3 cellular contexts compared by ENCODE assay signal in the genomic region with DNA sequence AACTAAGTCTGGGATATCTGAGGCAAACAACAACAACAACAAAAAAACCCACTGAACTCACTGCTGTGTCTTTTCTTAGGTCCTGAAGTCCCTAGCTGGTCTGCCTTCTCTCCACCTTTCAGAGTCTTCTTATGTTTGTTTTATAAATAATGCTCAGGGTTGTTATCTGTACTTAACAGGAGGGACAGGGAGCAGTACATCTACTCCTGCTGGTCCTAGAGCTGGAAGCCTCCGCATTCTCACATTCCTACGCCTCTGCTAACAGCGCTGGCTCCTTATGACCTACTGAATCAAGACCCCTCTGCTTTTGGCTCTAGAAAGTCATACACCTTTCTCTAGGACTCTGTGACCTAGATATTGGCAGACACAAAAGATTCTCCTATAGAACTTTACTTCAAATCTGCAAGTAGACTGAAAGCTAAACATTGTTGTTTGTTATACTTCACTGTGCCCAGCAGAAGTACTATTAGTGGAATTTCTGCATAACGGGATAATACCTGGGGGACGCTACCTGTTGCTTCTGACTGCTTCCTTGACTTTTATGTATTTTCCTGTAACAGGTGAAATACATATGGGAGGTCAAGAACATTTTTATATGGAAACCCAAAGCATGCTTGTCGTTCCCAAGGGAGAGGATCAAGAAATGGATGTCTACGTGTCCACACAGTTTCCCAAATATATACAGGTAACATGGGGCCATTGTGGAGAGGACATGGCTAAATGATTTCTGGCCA.
A peak's percentile ranks its signal among the peaks of the same experiment; 100 is the strongest.
TF ChIP-seq lines count a peak whose summit lies in the region.

No MANE protein-coding gene starts in this region.

TF ChIP-seq in liver, 16 proteins besides CTCF, POLR2A, EP300 and RAD21:
- no peak for TF ChIP-seq TAF1 (conservative IDR thresholded peaks at IDR 0.05)
- no peak for TF ChIP-seq ZBTB33 (IDR thresholded peaks at IDR 0.05)
- TF ChIP-seq RXRA (IDR thresholded peaks at IDR 0.05): no peak
TF ChIP-seq in liver: peak in this region for 0.

TF ChIP-seq in HepG2, 621 proteins besides CTCF, POLR2A, EP300 and RAD21:
- TF ChIP-seq PRMT3 (CRISPR knock-in tag; IDR thresholded peaks at IDR 0.05; ENCODE audit: borderline replicate concordance, low read depth): no peak
- TF ChIP-seq, protein P1, sequence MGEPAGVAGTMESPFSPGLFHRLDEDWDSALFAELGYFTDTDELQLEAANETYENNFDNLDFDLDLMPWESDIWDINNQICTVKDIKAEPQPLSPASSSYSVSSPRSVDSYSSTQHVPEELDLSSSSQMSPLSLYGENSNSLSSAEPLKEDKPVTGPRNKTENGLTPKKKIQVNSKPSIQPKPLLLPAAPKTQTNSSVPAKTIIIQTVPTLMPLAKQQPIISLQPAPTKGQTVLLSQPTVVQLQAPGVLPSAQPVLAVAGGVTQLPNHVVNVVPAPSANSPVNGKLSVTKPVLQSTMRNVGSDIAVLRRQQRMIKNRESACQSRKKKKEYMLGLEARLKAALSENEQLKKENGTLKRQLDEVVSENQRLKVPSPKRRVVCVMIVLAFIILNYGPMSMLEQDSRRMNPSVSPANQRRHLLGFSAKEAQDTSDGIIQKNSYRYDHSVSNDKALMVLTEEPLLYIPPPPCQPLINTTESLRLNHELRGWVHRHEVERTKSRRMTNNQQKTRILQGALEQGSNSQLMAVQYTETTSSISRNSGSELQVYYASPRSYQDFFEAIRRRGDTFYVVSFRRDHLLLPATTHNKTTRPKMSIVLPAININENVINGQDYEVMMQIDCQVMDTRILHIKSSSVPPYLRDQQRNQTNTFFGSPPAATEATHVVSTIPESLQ (CRISPR knock-in tag; conservative IDR thresholded peaks at IDR 0.05): no peak
- TF ChIP-seq DMAP1 (CRISPR knock-in tag; IDR thresholded peaks at IDR 0.05): no peak
- TF ChIP-seq ZNF232 (CRISPR knock-in tag; IDR thresholded peaks at IDR 0.05; ENCODE audit: borderline replicate concordance): no peak
- no peak for TF ChIP-seq EHMT2 (IDR thresholded peaks at IDR 0.05; ENCODE audit: borderline replicate concordance, low read depth, low read length)
- no peak for TF ChIP-seq CEBPB (IDR thresholded peaks at IDR 0.05; ENCODE audit: borderline replicate concordance, low read depth, low read length)
- TF ChIP-seq TCF12 (IDR thresholded peaks at IDR 0.05): no peak
- TF ChIP-seq TCF12 (CRISPR knock-in tag; IDR thresholded peaks at IDR 0.05): no peak
- no peak for TF ChIP-seq ZNF160 (CRISPR knock-in tag; IDR thresholded peaks at IDR 0.05)
- TF ChIP-seq ZNF703 (CRISPR knock-in tag; IDR thresholded peaks at IDR 0.05; ENCODE audit: borderline replicate concordance): no peak
- TF ChIP-seq RXRA (CRISPR knock-in tag; IDR thresholded peaks at IDR 0.05): no peak
- no peak for TF ChIP-seq ATF4 (CRISPR knock-in tag; IDR thresholded peaks at IDR 0.05)
- TF ChIP-seq HDAC6 (IDR thresholded peaks at IDR 0.05; ENCODE audit: low read depth, low read length): no peak
- no peak for TF ChIP-seq ZNF605 (CRISPR knock-in tag; IDR thresholded peaks at IDR 0.05)
- TF ChIP-seq ZNF850 (CRISPR knock-in tag; conservative IDR thresholded peaks at IDR 0.05): no peak

TF ChIP-seq in K562, 482 proteins besides CTCF, POLR2A, EP300 and RAD21:
- TF ChIP-seq PTRF (tag; IDR thresholded peaks at IDR 0.05) (no peak), ARID1B (IDR thresholded peaks at IDR 0.05) (peak; percentile 42; the same call in 1 of the 2 replicates), CBFA2T3 (IDR thresholded peaks at IDR 0.05) (peak; percentile 60), TAL1 (IDR thresholded peaks at IDR 0.05) (peak; percentile 45; the same call in 1 of the 2 replicates), TCF3 (CRISPR knock-in tag; IDR thresholded peaks at IDR 0.05) (peak; percentile 50), CBX8 (IDR thresholded peaks at IDR 0.05; ENCODE audit: borderline replicate concordance, extremely low read depth, low read depth, low read length, poor library complexity, severe bottlenecking) (peak; percentile 70), ZBTB7A (IDR thresholded peaks at IDR 0.05; ENCODE audit: borderline replicate concordance, control insufficient read depth, low read depth, low read length) (no peak)
TF ChIP-seq in K562: peak in this region for 5.
